13 cellular contexts compared by ENCODE assay signal in genomic region chr2:16319425-16320245, GRCh38.
"Had no signal": no experiment of that assay in that cellular context is flagged by ENCODE, and none has a peak within 500 bp of the region (broad histone marks: within the 10 kb centered on the region; RNA-seq: fewer than 3 reads in every experiment).

No MANE protein-coding gene starts in this region.

- H3K4me1 ChIP-seq: foreskin keratinocyte, tibial nerve had no signal

- DNase-seq: activated CD4-positive, alpha-beta memory T cell treated with anti-CD3 and anti-CD28 coated beads for 36 hours; activated CD4-positive, CD25-positive, alpha-beta regulatory T cell treated with anti-CD3 and anti-CD28 coated beads, Interleukin-2, amount 50 U/mL, for 72 hours; activated gamma-delta T cell treated with Interleukin-2 at 50 U/mL for 16 hours; activated naive CD8-positive, alpha-beta T cell treated with anti-CD3 and anti-CD28 coated beads, Interleukin-2, amount 10 ng/mL, durations not matched to agents 7 days and 5 days; activated T-cell treated with anti-CD3 and anti-CD28 coated beads, Interleukin-2, amount 50 U/mL, for 48 hours; foreskin keratinocyte; right cardiac atrium; spleen; stimulated activated CD4-positive, alpha-beta T cell treated with anti-CD3 and anti-CD28 coated beads, Interleukin-1b, Interleukin-23, amount 100 ng/mL, for 48 hours; T-helper 9 cell had no signal

- H3K36me3 ChIP-seq: spleen, tibial nerve had no signal

- H3K9me3 ChIP-seq: spleen, tibial nerve had no signal

- H3K4me3 ChIP-seq: spleen, tibial nerve had no signal

- H3K27ac ChIP-seq: foreskin keratinocyte, spleen, tibial nerve had no signal

- ATAC-seq: foreskin keratinocyte; left lobe of liver; right cardiac atrium; stimulated activated memory B cell treated with anti-CD40 and anti-IgM and Interleukin-4, amounts not matched to agents 10 μg/mL and 1 μg/mL and 100 μg/mL, for 72 hours had no signal

- H3K27me3 ChIP-seq: foreskin keratinocyte, spleen, tibial nerve had no signal
